ENCODE assay signal across 8 cellular contexts in the genomic region with DNA sequence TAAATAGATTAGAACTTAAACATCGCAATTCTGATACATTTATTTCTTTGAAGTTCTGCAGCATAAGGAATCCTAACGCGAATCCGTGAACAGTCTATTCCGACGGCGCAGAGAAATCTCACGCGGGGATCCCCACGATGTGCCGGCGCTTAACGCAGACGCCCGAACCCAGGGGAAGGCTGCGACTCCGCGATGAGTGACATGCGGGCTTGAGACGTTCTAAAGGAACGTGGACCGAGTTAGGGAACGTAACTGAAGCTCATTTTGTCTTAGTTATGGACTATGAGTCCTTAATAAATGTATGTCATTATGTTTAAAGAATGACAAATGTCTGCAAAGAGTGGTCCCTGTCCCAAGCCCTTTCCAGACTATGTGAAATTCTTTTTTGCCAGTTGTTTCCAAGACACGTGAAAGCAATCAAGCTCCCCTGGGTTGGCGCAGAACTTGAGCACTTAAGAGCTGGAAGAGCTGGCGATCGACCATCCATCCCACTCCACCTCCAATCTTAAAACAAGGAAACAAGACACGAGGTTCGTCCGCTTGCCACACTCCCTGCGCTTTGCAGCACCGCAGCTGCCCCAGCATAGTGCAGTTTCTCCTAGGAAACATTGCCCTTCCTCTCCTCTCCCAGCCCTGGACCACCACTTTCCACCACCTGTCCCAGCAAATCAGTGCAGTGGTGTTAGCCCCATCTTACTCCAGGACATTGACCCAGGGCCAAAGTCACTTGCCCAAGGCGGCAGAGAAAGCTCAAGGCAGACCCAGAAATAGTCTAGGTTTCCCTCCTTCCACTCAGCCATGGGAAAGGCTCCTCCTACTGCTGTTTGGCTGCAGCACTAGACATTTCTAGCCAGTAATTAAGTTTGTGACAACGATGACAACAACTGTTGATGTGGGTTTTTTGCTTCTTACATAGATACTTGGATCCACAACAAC. TPM values are rescaled to one million over a fixed set of nuclear protein-coding genes. Genes with fewer than 3 reads are reported as not detected.
DNase-seq lines count a peak whose midpoint lies in the region; ATAC-seq lines count a peak whose summit lies in the region.

No MANE protein-coding gene starts in this region.

- peaks cover 27 to 38% (median 28%) of the 10 kb centered on the region in 3 donors for H3K4me1 ChIP-seq in skeletal muscle tissue (ENCODE audit: control insufficient read depth in 3 of 3, insufficient read depth in 3 of 3, low read length in 3 of 3)

- peaks cover 55% of the 10 kb centered on the region for H3K27me3 Mint-ChIP-seq in activated T-cell treated with anti-CD3 and anti-CD28 coated beads, Interleukin-2, amount 50 U/mL, for 4 hours (ENCODE audit: low read depth)
- peaks cover 43% of the 10 kb centered on the region for H3K27me3 Mint-ChIP-seq in activated T-helper 1 cell treated with anti-CD3 and anti-CD28 coated beads, Interleukin-12 subunit alpha, Interleukin-12 subunit beta, Interleukin-2, Interleukin-4 antibody, amounts not matched to agents 30 ng/mL and 10 ng/mL and 1 ng/mL, durations not matched to agents 14 hours and 24 hours and 36 hours (ENCODE audit: insufficient read depth)

- no peaks in the 10 kb centered on the region for H3K9me3 Mint-ChIP-seq in activated T-cell treated with anti-CD3 and anti-CD28 coated beads, Interleukin-2, amount 50 U/mL, for 4 hours
- H3K9me3 Mint-ChIP-seq in activated T-helper 1 cell treated with anti-CD3 and anti-CD28 coated beads, Interleukin-12 subunit alpha, Interleukin-12 subunit beta, Interleukin-2, Interleukin-4 antibody, amounts not matched to agents 30 ng/mL and 10 ng/mL and 1 ng/mL, durations not matched to agents 14 hours and 24 hours and 36 hours, result no peaks in the 10 kb centered on the region

- H3K27ac ChIP-seq in skeletal muscle tissue (ENCODE audit: low read depth, low read length), result peak overlapping the region; percentile 54

- peaks cover 10% of the 10 kb centered on the region for H3K4me1 Mint-ChIP-seq in activated T-cell treated with anti-CD3 and anti-CD28 coated beads, Interleukin-2, amount 50 U/mL, for 4 hours (ENCODE audit: low read depth)
- H3K4me1 Mint-ChIP-seq in activated T-helper 1 cell treated with anti-CD3 and anti-CD28 coated beads, Interleukin-12 subunit alpha, Interleukin-12 subunit beta, Interleukin-2, Interleukin-4 antibody, amounts not matched to agents 30 ng/mL and 10 ng/mL and 1 ng/mL, durations not matched to agents 14 hours and 24 hours and 36 hours (ENCODE audit: low read depth), result no peaks in the 10 kb centered on the region

- H3K36me3 ChIP-seq in skeletal muscle tissue (ENCODE audit: control insufficient read depth in 3 of 3, insufficient read depth in 3 of 3, low read length in 3 of 3), result no peaks in the 10 kb centered on the region

- no peaks in the 10 kb centered on the region for H3K27me3 ChIP-seq in skeletal muscle tissue (ENCODE audit: control insufficient read depth in 3 of 3, insufficient read depth in 3 of 3, low read length in 3 of 3)

- no peak for ATAC-seq in activated T-cell treated with anti-CD3 and anti-CD28 coated beads, Interleukin-2, amount 50 U/mL, for 4 hours
- no peak for ATAC-seq in HG02870 (IDR thresholded peaks at IDR 0.05; ENCODE audit: unreplicated experiment)
- ATAC-seq in HG02610 (IDR thresholded peaks at IDR 0.05; ENCODE audit: unreplicated experiment), result no peak

- H3K36me3 Mint-ChIP-seq in activated T-cell treated with anti-CD3 and anti-CD28 coated beads, Interleukin-2, amount 50 U/mL, for 4 hours (ENCODE audit: insufficient read depth), result no peaks in the 10 kb centered on the region
- peaks cover 3% of the 10 kb centered on the region for H3K36me3 Mint-ChIP-seq in activated T-helper 1 cell treated with anti-CD3 and anti-CD28 coated beads, Interleukin-12 subunit alpha, Interleukin-12 subunit beta, Interleukin-2, Interleukin-4 antibody, amounts not matched to agents 30 ng/mL and 10 ng/mL and 1 ng/mL, durations not matched to agents 14 hours and 24 hours and 36 hours (ENCODE audit: low read depth)

- H3K4me3 Mint-ChIP-seq in activated T-cell treated with anti-CD3 and anti-CD28 coated beads, Interleukin-2, amount 50 U/mL, for 4 hours, result peak overlapping the region; percentile 66
- H3K4me3 Mint-ChIP-seq in activated T-helper 1 cell treated with anti-CD3 and anti-CD28 coated beads, Interleukin-12 subunit alpha, Interleukin-12 subunit beta, Interleukin-2, Interleukin-4 antibody, amounts not matched to agents 30 ng/mL and 10 ng/mL and 1 ng/mL, durations not matched to agents 14 hours and 24 hours and 36 hours, result peak overlapping the region; percentile 55

- peak overlapping the region; percentile 65 to 72 (median 70) for H3K4me3 ChIP-seq in skeletal muscle tissue (ENCODE audit: low read length in 3 of 3)

- no peak for DNase-seq in activated T-cell treated with anti-CD3 and anti-CD28 coated beads, Interleukin-2, amount 50 U/mL, for 4 hours
- no peak for DNase-seq in activated T-cell treated with anti-CD3 and anti-CD28 coated beads, Interleukin-2, amount 50 U/mL, for 1 hour
- DNase-seq in activated T-helper 1 cell treated with anti-CD3 and anti-CD28 coated beads, Interleukin-12 subunit alpha, Interleukin-12 subunit beta, Interleukin-2, Interleukin-4 antibody, amounts not matched to agents 30 ng/mL and 10 ng/mL and 1 ng/mL, durations not matched to agents 14 hours and 24 hours and 36 hours (ENCODE audit: low spot score), result no peak
- DNase-seq in hepatic stellate cell (ENCODE audit: low spot score), result peak; percentile 44
- no peak for DNase-seq in HPDE6-E6E7 (ENCODE audit: extremely low spot score)

- H3K9me3 ChIP-seq in skeletal muscle tissue (ENCODE audit: control insufficient read depth in 3 of 3, low read length in 3 of 3), result no peaks in the 10 kb centered on the region

- no peak overlapping the region for H3K27ac Mint-ChIP-seq in activated T-helper 1 cell treated with anti-CD3 and anti-CD28 coated beads, Interleukin-12 subunit alpha, Interleukin-12 subunit beta, Interleukin-2, Interleukin-4 antibody, amounts not matched to agents 30 ng/mL and 10 ng/mL and 1 ng/mL, durations not matched to agents 14 hours and 24 hours and 36 hours

- intact Hi-C loops in activated T-helper 1 cell treated with anti-CD3 and anti-CD28 coated beads, Interleukin-12 subunit alpha, Interleukin-12 subunit beta, Interleukin-2, Interleukin-4 antibody, amounts not matched to agents 30 ng/mL and 10 ng/mL and 1 ng/mL, durations not matched to agents 14 hours and 24 hours and 36 hours (cut with micrococcal nuclease), result no loop called here

- peak overlapping the region; percentile 54 to 80 (median 71) for H3K9ac ChIP-seq in skeletal muscle tissue (ENCODE audit: low read depth in 1 of 3, low read length in 3 of 3)

RNA-seq across cellular contexts. Expression of a gene that starts 1.2 kb away (rescaled TPM):
- total RNA-seq in activated T-cell treated with anti-CD3 and anti-CD28 coated beads, Interleukin-2, amount 50 U/mL, for 4 hours, result under 1 TPM; 0.35 to 0.53 (median 0.37) TPM
- total RNA-seq in activated T-helper 1 cell treated with anti-CD3 and anti-CD28 coated beads, Interleukin-12 subunit alpha, Interleukin-12 subunit beta, Interleukin-2, Interleukin-4 antibody, amounts not matched to agents 30 ng/mL and 10 ng/mL and 1 ng/mL, durations not matched to agents 14 hours and 24 hours and 36 hours, result 1.7 and 2.5 TPM in 2 replicates
- total RNA-seq in skeletal muscle tissue, result 88.7 TPM

Comparison
In these comparisons a context has a peak if more than half of its experiments do, and no peak if none do; other contexts are left out.
1. RNA of a gene that starts 1.2 kb away (total RNA-seq): 88.7 TPM in skeletal muscle tissue (single experiment); 1.7 to 2.5 TPM in activated T-helper 1 cell treated with anti-CD3 and anti-CD28 coated beads, Interleukin-12 subunit alpha, Interleukin-12 subunit beta, Interleukin-2, Interleukin-4 antibody, amounts not matched to agents 30 ng/mL and 10 ng/mL and 1 ng/mL, durations not matched to agents 14 hours and 24 hours and 36 hours and 0.35 to 0.53 TPM in activated T-cell treated with anti-CD3 and anti-CD28 coated beads, Interleukin-2, amount 50 U/mL, for 4 hours; every median in the first group is over 10 times any median in the second.